Comparison of ENCODE assay signal across 32 cellular contexts in genomic region chr7:152865011-152865410, GRCh38.
"Had no signal": no experiment of that assay in that cellular context is flagged by ENCODE, and none has a peak within 500 bp of the region (broad histone marks: within the 10 kb centered on the region; RNA-seq: fewer than 3 reads in every experiment).

No MANE protein-coding gene starts in this region.

- H3K27me3 Mint-ChIP-seq: activated B cell treated with CpG ODN at 0.5 μM for 24 hours; activated CD8-positive, alpha-beta T cell treated with anti-CD3 and anti-CD28 coated beads for 36 hours; activated naive CD4-positive, alpha-beta T cell treated with anti-CD3 and anti-CD28 coated beads, Interleukin-2, amount 50 U/mL, for 24 hours; activated naive CD8-positive, alpha-beta T cell treated with anti-CD3 and anti-CD28 coated beads, Interleukin-2, amount 10 ng/mL, durations not matched to agents 7 days and 5 days; activated T-cell treated with anti-CD3 and anti-CD28 coated beads, Interleukin-2, amount 50 U/mL, for 24 hours; brain; central memory CD8-positive, alpha-beta T cell; effector memory CD8-positive, alpha-beta T cell; T-helper 17 cell had no signal

- H3K36me3 Mint-ChIP-seq: activated naive CD8-positive, alpha-beta T cell treated with anti-CD3 and anti-CD28 coated beads, Interleukin-2, amount 10 ng/mL, durations not matched to agents 7 days and 5 days; brain had no signal

- ATAC-seq: activated CD4-positive, CD25-positive, alpha-beta regulatory T cell treated with anti-CD3 and anti-CD28 coated beads, Interleukin-2, amount 50 U/mL, for 24 hours; activated CD8-positive, alpha-beta T cell treated with anti-CD3 and anti-CD28 coated beads for 36 hours; activated T-cell treated with anti-CD3 and anti-CD28 coated beads, Interleukin-2, amount 50 U/mL, for 72 hours; effector memory CD8-positive, alpha-beta T cell; gastroesophageal sphincter; heart right ventricle; T-helper 17 cell had no signal

- H3K27me3 ChIP-seq: ascending aorta, breast epithelium, cardiac muscle cell, dorsolateral prefrontal cortex, esophagus muscularis mucosa, gastroesophageal sphincter, heart right ventricle had no signal

- H3K4me3 Mint-ChIP-seq: activated B cell treated with CpG ODN at 0.5 μM for 24 hours; activated CD8-positive, alpha-beta T cell treated with anti-CD3 and anti-CD28 coated beads for 36 hours; activated naive CD4-positive, alpha-beta T cell treated with anti-CD3 and anti-CD28 coated beads for 36 hours; activated naive CD4-positive, alpha-beta T cell treated with anti-CD3 and anti-CD28 coated beads, Interleukin-2, amount 50 U/mL, for 24 hours; activated naive CD8-positive, alpha-beta T cell treated with anti-CD3 and anti-CD28 coated beads, Interleukin-2, amount 10 ng/mL, durations not matched to agents 7 days and 5 days; activated T-cell treated with anti-CD3 and anti-CD28 coated beads, Interleukin-2, amount 50 U/mL, for 24 hours; activated T-cell treated with anti-CD3 and anti-CD28 coated beads, Interleukin-2, amount 50 U/mL, for 72 hours; brain; central memory CD8-positive, alpha-beta T cell; dendritic cell treated with granulocyte-macrophage colony-stimulating factor and Interleukin-4, amounts not matched to agents 40 ng/mL and 50 ng/mL, for 4 days; effector memory CD8-positive, alpha-beta T cell; T-helper 17 cell; T-helper 2 cell treated with Interferon-gamma antibody and Interleukin-4, amounts not matched to agents 5 μg/mL and 100 μg/mL, for 36 hours had no signal

- H3K4me1 Mint-ChIP-seq: activated B cell treated with CpG ODN at 0.5 μM for 24 hours; activated naive CD4-positive, alpha-beta T cell treated with anti-CD3 and anti-CD28 coated beads, Interleukin-2, amount 50 U/mL, for 24 hours; activated naive CD8-positive, alpha-beta T cell treated with anti-CD3 and anti-CD28 coated beads, Interleukin-2, amount 10 ng/mL, durations not matched to agents 7 days and 5 days had no signal

- H3K27ac ChIP-seq: ascending aorta, breast epithelium, cardiac muscle cell, coronary artery, dorsolateral prefrontal cortex, esophagus muscularis mucosa, gastroesophageal sphincter, heart right ventricle, WERI-Rb-1 had no signal

- H3K4me3 ChIP-seq: ascending aorta, breast epithelium, cardiac muscle cell, coronary artery, dorsolateral prefrontal cortex, esophagus muscularis mucosa, gastroesophageal sphincter, heart right ventricle had no signal

- DNase-seq: activated B cell treated with CpG ODN at 0.5 μM for 24 hours; activated CD4-positive, alpha-beta T cell treated with anti-CD3 and anti-CD28 coated beads for 48 hours; activated CD4-positive, alpha-beta T cell treated with anti-CD3 and anti-CD28 coated beads, Interleukin-2, amount 50 U/mL, for 1 hour; activated CD4-positive, alpha-beta T cell treated with anti-CD3 and anti-CD28 coated beads, Interleukin-2, amount 50 U/mL, for 48 hours; activated CD8-positive, alpha-beta T cell treated with anti-CD3 and anti-CD28 coated beads for 36 hours; activated naive CD4-positive, alpha-beta T cell treated with anti-CD3 and anti-CD28 coated beads for 36 hours; activated naive CD8-positive, alpha-beta T cell treated with anti-CD3 and anti-CD28 coated beads, Interleukin-2, amount 10 ng/mL, durations not matched to agents 7 days and 5 days; activated T-cell treated with anti-CD3 and anti-CD28 coated beads for 4 hours; activated T-cell treated with anti-CD3 and anti-CD28 coated beads, Interleukin-2, amount 50 U/mL, for 24 hours; activated T-cell treated with anti-CD3 and anti-CD28 coated beads, Interleukin-2, amount 50 U/mL, for 72 hours; dorsolateral prefrontal cortex; effector CD4-positive, alpha-beta T cell; effector memory CD8-positive, alpha-beta T cell; erythroblast; foreskin melanocyte; heart right ventricle; T-helper 1 cell; T-helper 17 cell; T1000; WERI-Rb-1 had no signal

- H3K27ac Mint-ChIP-seq: activated B cell treated with CpG ODN at 0.5 μM for 24 hours; activated CD8-positive, alpha-beta T cell treated with anti-CD3 and anti-CD28 coated beads for 36 hours; activated naive CD4-positive, alpha-beta T cell treated with anti-CD3 and anti-CD28 coated beads for 36 hours; activated naive CD4-positive, alpha-beta T cell treated with anti-CD3 and anti-CD28 coated beads, Interleukin-2, amount 50 U/mL, for 24 hours; activated naive CD8-positive, alpha-beta T cell treated with anti-CD3 and anti-CD28 coated beads, Interleukin-2, amount 10 ng/mL, durations not matched to agents 7 days and 5 days; activated T-cell treated with anti-CD3 and anti-CD28 coated beads, Interleukin-2, amount 50 U/mL, for 72 hours; dendritic cell treated with granulocyte-macrophage colony-stimulating factor and Interleukin-4, amounts not matched to agents 40 ng/mL and 50 ng/mL, for 4 days; T-helper 17 cell; T-helper 2 cell treated with Interferon-gamma antibody and Interleukin-4, amounts not matched to agents 5 μg/mL and 100 μg/mL, for 36 hours had no signal

- H3K36me3 ChIP-seq: ascending aorta, breast epithelium, cardiac muscle cell, esophagus muscularis mucosa, gastroesophageal sphincter, WERI-Rb-1 had no signal

- H3K9me3 ChIP-seq: ascending aorta, breast epithelium, esophagus muscularis mucosa, gastroesophageal sphincter, heart right ventricle had no signal

- H3K4me1 ChIP-seq: ascending aorta, breast epithelium, esophagus muscularis mucosa, gastroesophageal sphincter, heart right ventricle had no signal

- H3K9me3 Mint-ChIP-seq: activated B cell treated with CpG ODN at 0.5 μM for 24 hours; activated CD8-positive, alpha-beta T cell treated with anti-CD3 and anti-CD28 coated beads for 36 hours; activated naive CD4-positive, alpha-beta T cell treated with anti-CD3 and anti-CD28 coated beads for 36 hours; activated naive CD4-positive, alpha-beta T cell treated with anti-CD3 and anti-CD28 coated beads, Interleukin-2, amount 50 U/mL, for 24 hours; activated naive CD8-positive, alpha-beta T cell treated with anti-CD3 and anti-CD28 coated beads, Interleukin-2, amount 10 ng/mL, durations not matched to agents 7 days and 5 days; activated T-cell treated with anti-CD3 and anti-CD28 coated beads, Interleukin-2, amount 50 U/mL, for 24 hours; activated T-cell treated with anti-CD3 and anti-CD28 coated beads, Interleukin-2, amount 50 U/mL, for 72 hours; brain; central memory CD8-positive, alpha-beta T cell; dendritic cell treated with granulocyte-macrophage colony-stimulating factor and Interleukin-4, amounts not matched to agents 40 ng/mL and 50 ng/mL, for 4 days; effector memory CD8-positive, alpha-beta T cell; T-helper 2 cell treated with Interferon-gamma antibody and Interleukin-4, amounts not matched to agents 5 μg/mL and 100 μg/mL, for 36 hours had no signal
